ENCODE assay signal across 22 cellular contexts in the genomic region with DNA sequence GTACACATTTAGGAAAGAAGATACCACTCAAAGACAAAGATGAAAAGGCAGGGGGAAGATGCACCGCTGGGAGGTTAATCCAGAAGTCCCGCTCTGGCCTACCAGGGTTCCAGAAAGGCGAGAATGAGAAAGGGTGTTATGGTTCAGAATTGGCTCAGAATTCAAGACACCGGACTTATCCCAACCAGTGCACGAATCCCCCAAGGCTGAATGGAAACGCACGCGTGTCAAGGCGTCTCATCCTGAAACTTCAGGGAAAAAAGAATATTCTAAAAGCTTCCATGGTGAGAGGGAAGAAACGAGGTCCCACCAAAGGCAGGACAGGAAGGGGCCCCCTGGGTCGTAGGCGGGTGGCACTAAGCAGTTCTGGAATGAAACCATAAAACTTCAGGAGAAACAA.
"Had no signal": no experiment of that assay in that cellular context is flagged by ENCODE, and none has a peak within 500 bp of the region (broad histone marks: within the 10 kb centered on the region; RNA-seq: fewer than 3 reads in every experiment).

No MANE protein-coding gene starts in this region.

- H3K27me3 ChIP-seq: brain microvascular endothelial cell had no signal

- DNase-seq: activated CD4-positive, alpha-beta memory T cell treated with anti-CD3 and anti-CD28 coated beads for 36 hours; activated CD4-positive, alpha-beta T cell treated with anti-CD3 and anti-CD28 coated beads, Interleukin-2, amount 10 ng/mL, durations not matched to agents 24 days and 14 days; activated CD4-positive, CD25-positive, alpha-beta regulatory T cell; activated CD4-positive, CD25-positive, alpha-beta regulatory T cell treated with anti-CD3 and anti-CD28 coated beads, Interleukin-2, amount 50 U/mL, for 72 hours; activated CD8-positive, alpha-beta T cell treated with anti-CD3 and anti-CD28 coated beads, Interleukin-2, amount 10 ng/mL, durations not matched to agents 7 days and 5 days; activated effector memory CD4-positive, alpha-beta T cell treated with Interleukin-2 at 50 U/mL for 16 hours; activated gamma-delta T cell treated with Interleukin-2 at 50 U/mL for 16 hours; activated naive CD4-positive, alpha-beta T cell treated with anti-CD3 and anti-CD28 coated beads, Interleukin-2, amount 50 U/mL, for 16 hours; activated naive CD4-positive, alpha-beta T cell treated with Interleukin-2 at 50 U/mL for 16 hours; activated T-cell treated with anti-CD3 and anti-CD28 coated beads, Interleukin-2, amount 50 U/mL, for 4 hours; amniotic stem cell; anterior cingulate cortex; brain microvascular endothelial cell; caudate nucleus; effector CD8-positive, alpha-beta T cell; esophagus squamous epithelium; foreskin melanocyte; T-helper 2 cell had no signal

- H3K27ac ChIP-seq: brain microvascular endothelial cell, epithelial cell of prostate, esophagus squamous epithelium, gastroesophageal sphincter had no signal

- H3K4me1 ChIP-seq: gastroesophageal sphincter had no signal

- H3K9me3 ChIP-seq: esophagus squamous epithelium had no signal

- ATAC-seq: activated CD4-positive, alpha-beta T cell treated with anti-CD3 and anti-CD28 coated beads for 36 hours; activated CD8-positive, alpha-beta T cell treated with anti-CD3 and anti-CD28 coated beads, Interleukin-2, amount 10 ng/mL, durations not matched to agents 7 days and 5 days; activated T-cell treated with anti-CD3 and anti-CD28 coated beads, Interleukin-2, amount 50 U/mL, for 4 hours; activated T-helper 17 cell treated with anti-CD3 and anti-CD28 coated beads, Interleukin-2, amount 50 U/mL, for 72 hours; gastroesophageal sphincter had no signal

- H3K36me3 ChIP-seq: brain microvascular endothelial cell, esophagus squamous epithelium, gastroesophageal sphincter had no signal

- H3K4me3 ChIP-seq: esophagus squamous epithelium, gastroesophageal sphincter had no signal
